Comparison of ENCODE assay signal across 24 cellular contexts in the genomic region with DNA sequence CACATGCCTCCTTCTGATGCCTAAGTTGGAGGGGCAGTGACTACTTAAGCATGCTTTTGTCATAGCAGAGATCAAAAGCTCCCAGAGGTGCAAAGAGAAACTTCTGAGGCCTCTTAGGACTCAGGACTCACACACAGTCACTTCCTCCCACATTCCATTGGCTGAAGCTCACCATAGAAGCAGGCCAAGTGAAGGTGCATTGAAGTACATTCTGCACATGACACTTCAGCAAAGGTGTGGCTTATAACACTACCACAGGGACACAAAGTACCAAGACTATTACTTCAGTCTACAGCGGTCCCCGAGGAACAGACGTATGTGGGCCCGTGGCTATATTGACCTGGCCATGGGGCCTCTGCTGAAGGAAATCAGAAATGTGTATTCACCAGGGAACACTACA. TPM values are rescaled to one million over a fixed set of nuclear protein-coding genes. Genes with fewer than 3 reads are reported as not detected.
DNase-seq lines count a peak whose midpoint lies in the region; TF ChIP-seq lines count a peak whose summit lies in the region.
"Had no signal": no experiment of that assay in that cellular context is flagged by ENCODE, and none has a peak within 500 bp of the region (broad histone marks: within the 10 kb centered on the region; RNA-seq: fewer than 3 reads in every experiment).

No MANE protein-coding gene starts in this region.

- H3K9me3 Mint-ChIP-seq in neural crest cell = peaks cover 5% of the 10 kb centered on the region
- H3K9me3 Mint-ChIP-seq: activated T-cell treated with anti-CD3 and anti-CD28 coated beads, Interleukin-2, amount 50 U/mL, for 24 hours had no signal

- no peak overlapping the region for H3K9ac ChIP-seq in GM23248

- H3F3A ChIP-seq in GM23248 (ENCODE audit: insufficient read depth) = no peaks in the 10 kb centered on the region

- WGBS in GM23248 (ENCODE audit: low coverage in 1 of 2, low lambda C conversion rate in 2 of 2, missing lambda C conversion rate in 2 of 2), 2 experiments = 79 to 80% methylated on average over 4 of the region's 4 CpGs

- peaks cover 9% of the 10 kb centered on the region for H3K27me3 ChIP-seq in GM23248 (replicated peaks; ENCODE audit: insufficient read depth)
- H3K27me3 ChIP-seq: body of pancreas, uterus had no signal

- H3K4me2 ChIP-seq in GM23248 (ENCODE audit: unreplicated experiment) = no peak overlapping the region

- H3K4me1 ChIP-seq in GM23248 (ENCODE audit: insufficient read depth) = peaks cover 15% of the 10 kb centered on the region
- H3K4me1 ChIP-seq: uterus had no signal

- peak overlapping the region; percentile 45 for H3K4me3 Mint-ChIP-seq in neural crest cell
- H3K4me3 Mint-ChIP-seq: activated T-cell treated with anti-CD3 and anti-CD28 coated beads, Interleukin-2, amount 50 U/mL, for 24 hours; CD14-positive monocyte had no signal

- no peak overlapping the region for H3K27ac Mint-ChIP-seq in neural crest cell (ENCODE audit: unreplicated experiment)
- H3K27ac Mint-ChIP-seq: activated T-cell treated with anti-CD3 and anti-CD28 coated beads, Interleukin-2, amount 50 U/mL, for 24 hours had no signal

- H3K79me2 ChIP-seq in GM23248 (ENCODE audit: insufficient read depth) = peaks cover 20% of the 10 kb centered on the region

- H3K36me3 Mint-ChIP-seq in neural crest cell (ENCODE audit: low read depth) = peaks cover 6% of the 10 kb centered on the region

- H2AFZ ChIP-seq in GM23248 = no peak overlapping the region

- DNase-seq in GM23248 (peak; percentile 40), NCI-H226 (peak; percentile 32), foreskin fibroblast (peak; percentile 16 to 39), neural crest cell (ENCODE audit: low read depth, low spot score) (no peak), T1000 (lab: John Stamatoyannopoulos, UW) (no peak), T-helper 2 cell (no peak), mesenteric fat pad (ENCODE audit: low spot score) (no peak)
- DNase-seq in stimulated activated CD4-positive, alpha-beta T cell treated with anti-CD3 and anti-CD28 coated beads, Interleukin-4, amount 100 ng/mL, for 4 hours = no peak
- DNase-seq: activated CD4-positive, alpha-beta T cell treated with anti-CD3 and anti-CD28 coated beads for 4 hours; activated T-cell treated with anti-CD3 and anti-CD28 coated beads, Interleukin-2, amount 50 U/mL, for 24 hours; body of pancreas; Calu3; DND-41; heart right ventricle; NCI-H1436; NCI-H2081 treated with DMSO at 0.1 percent for 48 hours; NCI-H345; NCI-H774; nucleus accumbens; stimulated activated CD4-positive, alpha-beta T cell treated with anti-CD3 and anti-CD28 coated beads, Interleukin-15, amount 100 ng/mL, for 24 hours; stimulated activated naive CD4-positive, alpha-beta T cell; uterus had no signal

- H3K36me3 ChIP-seq in GM23248 (ENCODE audit: low read depth) = peaks cover 10% of the 10 kb centered on the region
- H3K36me3 ChIP-seq: uterus had no signal

- no peak overlapping the region for H3K27ac ChIP-seq in GM23248
- H3K27ac ChIP-seq: body of pancreas, heart right ventricle, RWPE1, uterus had no signal

- no peak overlapping the region for H3K4me3 ChIP-seq in GM23248
- no peak overlapping the region for H3K4me3 ChIP-seq in foreskin fibroblast (ENCODE audit: low read depth in 1 of 2, low read length in 2 of 2)
- H3K4me3 ChIP-seq: body of pancreas, heart right ventricle, uterus had no signal

- in situ Hi-C loops in GM23248 (cut with MboI) = loop anchor here (25.0 kb wide), 1 partner anchor 1099 kb away; no protein-coding TSS in a partner anchor

- no peak for TF ChIP-seq CTCF in foreskin fibroblast (IDR thresholded peaks at IDR 0.05; ENCODE audit: low read depth, low read length)
- TF ChIP-seq CTCF in neural crest cell (conservative IDR thresholded peaks at IDR 0.05) = no peak

- H3K4me1 Mint-ChIP-seq in neural crest cell = peaks cover 28% of the 10 kb centered on the region

- no peaks in the 10 kb centered on the region for H3K9me3 ChIP-seq in GM23248 (ENCODE audit: low read depth)
- H3K9me3 ChIP-seq: body of pancreas, heart right ventricle, uterus had no signal

- H3K27me3 Mint-ChIP-seq in neural crest cell (ENCODE audit: low read depth) = peaks cover 2% of the 10 kb centered on the region

- no peaks in the 10 kb centered on the region for H4K20me1 ChIP-seq in GM23248 (ENCODE audit: insufficient read depth)

- no peaks in the 10 kb centered on the region for H3K9me2 ChIP-seq in GM23248 (ENCODE audit: insufficient read depth)

RNA-seq across cellular contexts. Expression of a gene that starts 2.5 kb away (rescaled TPM):
- total RNA-seq in GM23248 (2014; rRNA removed; shearing (Covaris generic)) = 25.5 and 26.9 TPM in 2 replicates
- polyA plus RNA-seq in GM23248 (2016; fragmentation: Nextera tagmentation; extraction: Ambion mirVana) = 10.6 and 11.1 TPM in 2 replicates
- total RNA-seq in neural crest cell = 57.3 and 60.0 TPM in 2 replicates
- total RNA-seq in mesenteric fat pad = 33.8 TPM

RNA-seq across cellular contexts. Expression of a gene that starts 39.3 kb away (rescaled TPM):
- total RNA-seq in GM23248 (2014; rRNA removed; shearing (Covaris generic)) = 6.2 and 7.0 TPM in 2 replicates
- polyA plus RNA-seq in GM23248 (2016; fragmentation: Nextera tagmentation; extraction: Ambion mirVana) = 9.4 and 9.9 TPM in 2 replicates
- total RNA-seq in neural crest cell (24.1 and 25.6 TPM in 2 replicates), mesenteric fat pad (6.4 TPM)

Comparison
In these comparisons a context has a peak if more than half of its experiments do, and no peak if none do; other contexts are left out.
1. DNase-seq: peak in GM23248 (single experiment), NCI-H226 (single experiment) and foreskin fibroblast (2 of 2); none in neural crest cell (single experiment), T1000 (single experiment), stimulated activated CD4-positive, alpha-beta T cell treated with anti-CD3 and anti-CD28 coated beads, Interleukin-4, amount 100 ng/mL, for 4 hours (0 of 2), T-helper 2 cell (0 of 5) and mesenteric fat pad (single experiment).